Comparison of ENCODE assay signal across 16 cellular contexts in the genomic region with DNA sequence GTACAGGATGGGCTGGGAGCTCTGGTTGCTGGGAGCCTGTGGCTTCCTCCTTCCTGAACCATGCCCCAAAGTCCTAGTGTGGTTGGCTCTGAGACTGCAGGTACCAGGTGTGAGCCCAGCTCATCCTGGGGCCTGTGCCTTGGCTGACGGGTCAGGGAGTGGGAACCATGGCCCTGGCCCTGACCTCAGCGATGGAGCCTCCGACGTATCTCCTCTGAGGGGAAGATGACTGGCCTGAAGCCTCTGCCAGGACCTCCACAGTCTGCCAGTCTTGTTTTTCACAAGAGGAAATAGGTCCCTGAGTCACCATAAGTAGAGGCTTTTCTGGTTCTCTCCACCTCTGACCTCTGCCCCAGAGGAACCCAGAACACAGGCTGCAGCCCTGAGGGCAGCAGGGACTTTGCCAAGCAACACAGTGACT. TPM values are rescaled to one million over a fixed set of nuclear protein-coding genes. Genes with fewer than 3 reads are reported as not detected.
DNase-seq lines count a peak whose midpoint lies in the region; ATAC-seq and TF ChIP-seq lines count a peak whose summit lies in the region.
"Had no signal": no experiment of that assay in that cellular context is flagged by ENCODE, and none has a peak within 500 bp of the region (broad histone marks: within the 10 kb centered on the region; RNA-seq: fewer than 3 reads in every experiment).

No MANE protein-coding gene starts in this region.

- H3K27me3 Mint-ChIP-seq in chondrocyte (ENCODE audit: low read depth) (no peaks in the 10 kb centered on the region), nephron (ENCODE audit: low read depth) (no peaks in the 10 kb centered on the region)

- peak; percentile 61 for DNase-seq in HuH-7.5 (ENCODE audit: low spot score)
- no peak for DNase-seq in chondrocyte (ENCODE audit: low spot score)
- no peak for DNase-seq in stimulated activated naive CD4-positive, alpha-beta T cell treated with Interleukin-2 at 50 U/mL for 16 hours (lab: John Stamatoyannopoulos, UW)
- DNase-seq in SW480 (ENCODE audit: low spot score), result no peak
- no peak for DNase-seq in activated naive CD4-positive, alpha-beta T cell treated with anti-CD3 and anti-CD28 coated beads, Interleukin-2, amount 50 U/mL, for 16 hours
- DNase-seq: anterior cingulate cortex, cortex of kidney, foreskin melanocyte, mesenchymal stem cell, NCI-H1048, occipital lobe, thyroid gland had no signal

- H3K79me2 ChIP-seq in ACC112 (ENCODE audit: control insufficient read depth, insufficient read depth, low read length, unreplicated experiment), result peaks cover 38% of the 10 kb centered on the region

- TF ChIP-seq CTCF in chondrocyte (IDR thresholded peaks at IDR 0.05) (no peak), nephron (IDR thresholded peaks at IDR 0.05; ENCODE audit: unreplicated experiment in 3 of 3) (no peak)

- H3K36me3 ChIP-seq in ACC112 (ENCODE audit: insufficient read depth, low read length), result peaks cover 3% of the 10 kb centered on the region; the same call in 1 of the 2 replicates

- no peak overlapping the region for H3K4me3 ChIP-seq in ACC112 (ENCODE audit: low read depth, low read length)
- H3K4me3 ChIP-seq: thyroid gland had no signal

- H3K27ac Mint-ChIP-seq in chondrocyte (ENCODE audit: unreplicated experiment) (peak overlapping the region; percentile 65), nephron (no peak overlapping the region)

- H3K4me1 Mint-ChIP-seq in chondrocyte (ENCODE audit: low read depth) (peaks cover 28% of the 10 kb centered on the region), nephron (peaks cover 12% of the 10 kb centered on the region)

- peaks cover 26% of the 10 kb centered on the region for H3K4me1 ChIP-seq in ACC112 (ENCODE audit: control insufficient read depth, insufficient read depth, low read length, unreplicated experiment)

- no peak for ATAC-seq in HG02571 (IDR thresholded peaks at IDR 0.05; ENCODE audit: unreplicated experiment)
- ATAC-seq: HCT116 had no signal

- H3K4me3 Mint-ChIP-seq in chondrocyte (ENCODE audit: unreplicated experiment), result no peak overlapping the region
- H3K4me3 Mint-ChIP-seq in nephron, result peak overlapping the region; percentile 21 to 71 (median 62)

- no peaks in the 10 kb centered on the region for H3K9me3 Mint-ChIP-seq in chondrocyte (ENCODE audit: low read depth)
- H3K9me3 Mint-ChIP-seq in nephron, result no peaks in the 10 kb centered on the region

- H3K36me3 Mint-ChIP-seq in chondrocyte (ENCODE audit: low read depth), result peaks cover 4% of the 10 kb centered on the region
- peaks cover 14% of the 10 kb centered on the region for H3K36me3 Mint-ChIP-seq in nephron (ENCODE audit: low read depth)

- peak overlapping the region; percentile 48; the same call in 1 of the 2 replicates for H3K27ac ChIP-seq in ACC112 (ENCODE audit: low read depth, low read length)
- H3K27ac ChIP-seq: thyroid gland had no signal

- no peaks in the 10 kb centered on the region for H3K27me3 ChIP-seq in ACC112 (ENCODE audit: insufficient read depth, low read length)
- H3K27me3 ChIP-seq: thyroid gland had no signal

- H2AFZ ChIP-seq in ACC112 (ENCODE audit: low read length, unreplicated experiment), result no peak overlapping the region

RNA-seq across cellular contexts. Expression of a gene that starts 3.4 kb away (rescaled TPM):
- 17.0 to 18.8 TPM (median 17.3 TPM) in 3 replicates for total RNA-seq in chondrocyte

RNA-seq across cellular contexts. Expression of a gene that starts 10.2 kb away (rescaled TPM):
- total RNA-seq in chondrocyte, result 33.8 to 47.2 TPM (median 46.8 TPM) in 3 replicates
